ENCODE assay signal across 25 cellular contexts in the genomic region with DNA sequence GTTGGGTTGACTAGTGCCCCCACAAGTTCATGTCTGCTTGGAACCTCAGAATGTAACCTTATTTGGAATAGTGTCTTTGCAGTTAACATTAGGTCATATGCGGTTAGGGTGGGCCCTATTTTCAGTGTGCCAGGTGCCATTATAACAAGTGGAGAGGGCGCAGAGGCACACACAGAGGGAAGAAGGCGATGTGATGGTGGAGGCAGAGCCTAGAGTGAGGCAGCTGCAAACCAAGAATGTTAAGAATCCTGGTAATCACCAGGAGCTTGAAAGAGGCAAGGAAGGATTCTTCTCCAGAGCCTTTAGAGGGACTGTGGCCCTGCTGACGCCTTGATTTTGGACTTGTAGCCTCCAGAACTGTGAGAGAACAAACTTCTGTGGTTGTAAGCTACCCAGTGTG.
"Had no signal": no experiment of that assay in that cellular context is flagged by ENCODE, and none has a peak within 500 bp of the region (broad histone marks: within the 10 kb centered on the region; RNA-seq: fewer than 3 reads in every experiment).

No MANE protein-coding gene starts in this region.

- H3K27me3 ChIP-seq: adrenal gland, left lung, neutrophil, thyroid gland, uterus had no signal

- FAIRE-seq: colon, frontal cortex, kidney had no signal

- H3K9me3 Mint-ChIP-seq: activated naive CD4-positive, alpha-beta T cell treated with anti-CD3 and anti-CD28 coated beads, Interleukin-2, amount 50 U/mL, for 72 hours; naive thymus-derived CD8-positive, alpha-beta T cell had no signal

- H3K36me3 ChIP-seq: adrenal gland, thyroid gland, uterus had no signal

- H3K4me3 ChIP-seq: adrenal gland, left lung, mucosa of descending colon, thyroid gland, uterus had no signal

- H3K27ac ChIP-seq: adrenal gland, left lung, neutrophil, thyroid gland, uterus had no signal

- H3K4me3 Mint-ChIP-seq: activated T-cell treated with anti-CD3 and anti-CD28 coated beads, Interleukin-2, amount 50 U/mL, for 72 hours; naive thymus-derived CD8-positive, alpha-beta T cell had no signal

- H3K9me3 ChIP-seq: adrenal gland, left lung, mucosa of descending colon, neutrophil, thyroid gland, uterus had no signal

- H3K27ac Mint-ChIP-seq: activated naive CD4-positive, alpha-beta T cell treated with anti-CD3 and anti-CD28 coated beads, Interleukin-2, amount 50 U/mL, for 72 hours; activated T-cell treated with anti-CD3 and anti-CD28 coated beads, Interleukin-2, amount 50 U/mL, for 72 hours had no signal

- DNase-seq: activated CD4-positive, alpha-beta T cell treated with anti-CD3 and anti-CD28 coated beads, Interleukin-2, amount 50 U/mL, for 1 hour; activated CD4-positive, CD25-positive, alpha-beta regulatory T cell treated with anti-CD3 and anti-CD28 coated beads, Interleukin-2, amount 50 U/mL, for 72 hours; activated CD8-positive, alpha-beta memory T cell treated with anti-CD3 and anti-CD28 coated beads, Interleukin-2, amount 50 U/mL, for 4 hours; activated gamma-delta T cell; activated T-cell treated with anti-CD3 and anti-CD28 coated beads, Interleukin-2, amount 50 U/mL, for 72 hours; adrenal gland; erythroblast; hypothalamus; kidney; left lung; mammary epithelial cell; mucosa of descending colon; naive thymus-derived CD8-positive, alpha-beta T cell; stimulated activated CD4-positive, alpha-beta T cell treated with anti-CD3 and anti-CD28 coated beads, Interleukin-12 subunit alpha, Interleukin-12 subunit beta, amount 100 ng/mL, for 4 hours; stimulated activated CD4-positive, alpha-beta T cell treated with anti-CD3 and anti-CD28 coated beads, Interleukin-1b, Interleukin-23, amount 100 ng/mL, for 48 hours; stimulated activated CD8-positive, alpha-beta memory T cell treated with anti-CD3 and anti-CD28 coated beads, Interleukin-4, amount 100 ng/mL, for 48 hours; stimulated activated naive CD4-positive, alpha-beta T cell treated with Interleukin-2 at 50 U/mL for 16 hours; T-helper 1 cell; T-helper 9 cell; thyroid gland; uterus had no signal

- ATAC-seq: activated naive CD4-positive, alpha-beta T cell treated with anti-CD3 and anti-CD28 coated beads, Interleukin-2, amount 50 U/mL, for 72 hours; activated T-cell treated with anti-CD3 and anti-CD28 coated beads, Interleukin-2, amount 50 U/mL, for 72 hours; left lung; mucosa of descending colon; naive thymus-derived CD8-positive, alpha-beta T cell had no signal

- H3K27me3 Mint-ChIP-seq: naive thymus-derived CD8-positive, alpha-beta T cell had no signal
